Comparison of ENCODE assay signal across 8 cellular contexts in the genomic region with DNA sequence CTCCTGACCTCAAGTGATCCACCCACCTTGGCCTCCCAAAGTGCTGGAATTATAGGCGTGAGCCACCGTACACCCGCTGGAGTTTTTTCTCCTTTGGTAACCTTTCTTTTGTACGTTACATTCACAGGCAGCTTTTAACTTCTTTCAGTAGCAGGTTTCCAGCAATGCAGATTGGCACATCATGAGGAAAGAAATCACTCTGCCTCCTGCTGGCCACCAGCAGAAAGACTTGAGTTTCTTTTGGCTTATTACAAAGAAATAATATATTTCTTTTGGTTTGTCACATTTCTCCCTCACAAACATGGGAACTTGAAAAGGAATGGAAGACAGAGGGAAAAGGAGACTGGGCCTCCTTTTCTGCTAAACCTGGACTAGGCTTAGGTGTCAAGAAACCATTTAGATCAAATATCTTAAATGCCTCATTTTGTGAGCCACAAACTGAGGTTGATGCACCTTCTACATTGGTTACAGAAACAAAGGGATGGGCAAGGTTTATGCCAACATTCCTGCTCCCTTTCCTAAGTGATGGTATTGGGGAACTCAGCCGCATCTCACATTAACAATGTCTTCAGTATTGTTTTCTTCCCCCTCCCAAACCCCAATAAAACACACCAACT. TPM values are rescaled to one million over a fixed set of nuclear protein-coding genes. Genes with fewer than 3 reads are reported as not detected.
DNase-seq lines count a peak whose midpoint lies in the region; ATAC-seq, FAIRE-seq and TF ChIP-seq lines count a peak whose summit lies in the region.

No MANE protein-coding gene starts in this region.

- H3K36me3 Mint-ChIP-seq in activated naive CD4-positive, alpha-beta T cell treated with anti-CD3 and anti-CD28 coated beads, Interleukin-2, amount 50 U/mL, for 72 hours: peaks cover 48 to 62% of the 10 kb centered on the region in 2 donors

- 44 to 54% methylated on average over 5 of the region's 5 CpGs for WGBS in heart right ventricle, 2 donors

- peak; percentile 60 for FAIRE-seq in A204.1 (lab: Jason Lieb, UNC)

- H3K9me3 ChIP-seq in heart right ventricle (no peaks in the 10 kb centered on the region), skeletal muscle satellite cell (replicated peaks; ENCODE audit: low read length) (no peaks in the 10 kb centered on the region)

- TF ChIP-seq CTCF in GM12864 (IDR thresholded peaks at IDR 0.05; ENCODE audit: low read depth, low read length, missing control alignments): peak; percentile 76
- TF ChIP-seq CTCF in heart right ventricle (IDR thresholded peaks at IDR 0.05): peak; percentile 51 to 80 (median 71)

- DNase-seq in GM12864 (ENCODE audit: low read depth) (peak; percentile 55), RKO (ENCODE audit: low spot score) (peak; percentile 60), heart right ventricle (peak in 1 of 2 donors; percentile 57), foreskin melanocyte (no peak)
- DNase-seq in activated naive CD4-positive, alpha-beta T cell treated with anti-CD3 and anti-CD28 coated beads, Interleukin-2, amount 50 U/mL, for 72 hours (ENCODE audit: low spot score in 2 of 2): peak in 1 of 2 donors; percentile 39

- H3K27me3 ChIP-seq in heart right ventricle (no peaks in the 10 kb centered on the region), skeletal muscle satellite cell (ENCODE audit: control insufficient read depth, insufficient read depth, low read length) (no peaks in the 10 kb centered on the region)

- no peak overlapping the region for H3K4me2 ChIP-seq in skeletal muscle satellite cell (ENCODE audit: low read length)

- H3K27ac Mint-ChIP-seq in activated naive CD4-positive, alpha-beta T cell treated with anti-CD3 and anti-CD28 coated beads, Interleukin-2, amount 50 U/mL, for 72 hours: peak overlapping the region; percentile 72 to 96

- no peak overlapping the region for H3K4me3 ChIP-seq in GM12864 (ENCODE audit: low read depth, low read length)
- H3K4me3 ChIP-seq in heart right ventricle: no peak overlapping the region
- H3K4me3 ChIP-seq in skeletal muscle satellite cell (ENCODE audit: low read length): no peak overlapping the region

- H3K36me3 ChIP-seq in heart right ventricle (peaks cover 0 to 96% (median 48%) of the 10 kb centered on the region in 9 donors), skeletal muscle satellite cell (ENCODE audit: insufficient read depth, low read length) (peaks cover 42% of the 10 kb centered on the region)

- ATAC-seq in activated naive CD4-positive, alpha-beta T cell treated with anti-CD3 and anti-CD28 coated beads, Interleukin-2, amount 50 U/mL, for 72 hours: no peak
- ATAC-seq in heart right ventricle (peak in 4 of 8 donors; percentile 27 to 53 (median 38)), HG03457 (IDR thresholded peaks at IDR 0.05; ENCODE audit: unreplicated experiment) (no peak)

- no peaks in the 10 kb centered on the region for H3K9me3 Mint-ChIP-seq in activated naive CD4-positive, alpha-beta T cell treated with anti-CD3 and anti-CD28 coated beads, Interleukin-2, amount 50 U/mL, for 72 hours

- peak overlapping the region; percentile 19 for H3K9ac ChIP-seq in skeletal muscle satellite cell (ENCODE audit: low read depth, low read length)

- intact Hi-C loops in heart right ventricle (cut with DNase I): loop anchor here in 9 of 10 donors (1.0 to 10.0 kb wide), 8 partner anchors 41 to 353 kb away; a partner anchor contains a TSS

- peak overlapping the region; percentile 32 to 87 (median 76) for H3K27ac ChIP-seq in heart right ventricle

- H3K4me1 ChIP-seq in heart right ventricle (peaks cover 8 to 57% (median 49%) of the 10 kb centered on the region in 9 donors), skeletal muscle satellite cell (ENCODE audit: control insufficient read depth, insufficient read depth, low read length) (peaks cover 33% of the 10 kb centered on the region)

RNA-seq across cellular contexts. Expression of a gene that starts 7.8 kb away (rescaled TPM):
- total RNA-seq in activated naive CD4-positive, alpha-beta T cell treated with anti-CD3 and anti-CD28 coated beads, Interleukin-2, amount 50 U/mL, for 72 hours: 100 to 1,000 TPM; 133 to 183 TPM
- total RNA-seq in heart right ventricle: 100 to 1,000 TPM; 115 to 148 (median 132) TPM
- polyA plus RNA-seq in heart right ventricle: 10 to 100 TPM; 66.7 to 92.6 TPM
- 71.9 and 79.3 TPM in 2 replicates for total RNA-seq in skeletal muscle satellite cell (2012; rRNA removed)

RNA-seq across cellular contexts. Expression of a gene that starts 42.2 kb away (rescaled TPM):
- total RNA-seq in activated naive CD4-positive, alpha-beta T cell treated with anti-CD3 and anti-CD28 coated beads, Interleukin-2, amount 50 U/mL, for 72 hours: 100 to 1,000 TPM; 277 to 307 TPM
- total RNA-seq in heart right ventricle: 100 to 1,000 TPM in 8 of 10 donors, 10 to 100 TPM in 2; 76.4 to 155 (median 122) TPM
- polyA plus RNA-seq in heart right ventricle: 10 to 100 TPM; 54.3 to 77.7 TPM
- total RNA-seq in skeletal muscle satellite cell (2012; rRNA removed): 285 and 293 TPM in 2 replicates
